ENCODE assay signal across 8 cellular contexts in genomic region chrX:17689971-17690409, GRCh38. TPM values are rescaled to one million over a fixed set of nuclear protein-coding genes. Genes with fewer than 3 reads are reported as not detected.
DNase-seq lines count a peak whose midpoint lies in the region; ATAC-seq, FAIRE-seq and TF ChIP-seq lines count a peak whose summit lies in the region.

No MANE protein-coding gene starts in this region.

- H3K27ac ChIP-seq in A549 (peak overlapping the region in 1 of 2 experiments; percentile 52; a peak in 3 of 6 replicates), pancreas (no peak overlapping the region)

- no peak overlapping the region for H3K27ac Mint-ChIP-seq in activated CD8-positive, alpha-beta T cell treated with anti-CD3 and anti-CD28 coated beads, Interleukin-2, amount 10 ng/mL, durations not matched to agents 7 days and 5 days

- no peaks in the 10 kb centered on the region for H3K36me3 Mint-ChIP-seq in activated CD8-positive, alpha-beta T cell treated with anti-CD3 and anti-CD28 coated beads, Interleukin-2, amount 10 ng/mL, durations not matched to agents 7 days and 5 days (ENCODE audit: low read depth)

- no peak for TF ChIP-seq EP300 in A549 (IDR thresholded peaks at IDR 0.05)

- intact Hi-C loops in pancreas (cut with DNase I), result loop anchor here in 2 of 3 donors (10.0 kb wide), 2 partner anchors 155 to 445 kb away; no protein-coding TSS in a partner anchor

- CTCF ChIA-PET in A549 (lab: Yijun Ruan, JAX), result interaction anchor here (0.5 to 3.0 kb wide), 20 partner anchors 10 to 530 kb away, joined by 3 to 30 read pairs (median 3); no protein-coding TSS in a partner anchor
- CTCF ChIA-PET in activated CD8-positive, alpha-beta T cell treated with anti-CD3 and anti-CD28 coated beads, Interleukin-2, amount 10 ng/mL, durations not matched to agents 7 days and 5 days (lab: Charles Lee), result interaction anchor here (0.9 to 1.2 kb wide), 4 partner anchors 30 to 446 kb away, joined by 3 to 9 read pairs (median 4); no protein-coding TSS in a partner anchor

- H3K36me3 ChIP-seq in pancreas, result no peaks in the 10 kb centered on the region

- H3K4me2 ChIP-seq in A549, result peak overlapping the region; percentile 33; the same call in 1 of the 3 replicates

- no peak overlapping the region for H3K4me3 Mint-ChIP-seq in activated CD8-positive, alpha-beta T cell treated with anti-CD3 and anti-CD28 coated beads, Interleukin-2, amount 10 ng/mL, durations not matched to agents 7 days and 5 days

- no peaks in the 10 kb centered on the region for H3K9me3 ChIP-seq in A549
- H3K9me3 ChIP-seq in pancreas, result no peaks in the 10 kb centered on the region

- FAIRE-seq in A549 (lab: Jason Lieb, UNC), result peak; percentile 100
- peak; percentile 95 for FAIRE-seq in pancreas (lab: Jason Lieb, UNC)

- peaks cover 0 to 10% (median 2%) of the 10 kb centered on the region in 4 donors for H3K27me3 ChIP-seq in pancreas

- peak; percentile 76 for TF ChIP-seq CTCF in A549 (IDR thresholded peaks at IDR 0.05)
- TF ChIP-seq CTCF in GM12864 (IDR thresholded peaks at IDR 0.05; ENCODE audit: low read depth, low read length, missing control alignments), result peak; percentile 39
- peak; percentile 34 for TF ChIP-seq CTCF in foreskin fibroblast (IDR thresholded peaks at IDR 0.05; ENCODE audit: low read depth, low read length)
- peak; percentile 47 to 64 (median 59) for TF ChIP-seq CTCF in pancreas (IDR thresholded peaks at IDR 0.05)

- peak; percentile 35 to 64 for DNase-seq in A549 (ENCODE audit: low read depth in 1 of 2, low spot score in 1 of 2)
- DNase-seq in GM12864 (ENCODE audit: low read depth), result no peak
- peak; percentile 65 for DNase-seq in NCI-H510A treated with DMSO at 0.1 percent for 48 hours (lab: John Stamatoyannopoulos, UW)
- DNase-seq in activated CD8-positive, alpha-beta T cell treated with anti-CD3 and anti-CD28 coated beads, Interleukin-2, amount 10 ng/mL, durations not matched to agents 7 days and 5 days, result peak; percentile 52
- DNase-seq in foreskin fibroblast, result peak; percentile 48 to 82
- peak in 3 of 6 donors; percentile 15 to 61 (median 34) for DNase-seq in pancreas

- H3K4me1 ChIP-seq in A549 (peaks cover 6% of the 10 kb centered on the region; the same call in 2 of the 3 replicates), pancreas (no peaks in the 10 kb centered on the region)

- TF ChIP-seq POLR2A in A549 (IDR thresholded peaks at IDR 0.05; ENCODE audit: low read length), result no peak

- WGBS in A549 (ENCODE audit: missing lambda C conversion rate), result 52% methylated on average over 4 of the region's 4 CpGs
- 46% methylated on average over 4 of the region's 4 CpGs for WGBS in pancreas, 2 donors

- TF ChIP-seq RAD21 in A549 (conservative IDR thresholded peaks at IDR 0.05 in 1 of 2, IDR thresholded peaks at IDR 0.05 in 1 of 2), result peak; percentile 84 to 88

- H3K27me3 Mint-ChIP-seq in activated CD8-positive, alpha-beta T cell treated with anti-CD3 and anti-CD28 coated beads, Interleukin-2, amount 10 ng/mL, durations not matched to agents 7 days and 5 days (ENCODE audit: low read depth), result no peaks in the 10 kb centered on the region

- no peaks in the 10 kb centered on the region for H3K9me3 Mint-ChIP-seq in activated CD8-positive, alpha-beta T cell treated with anti-CD3 and anti-CD28 coated beads, Interleukin-2, amount 10 ng/mL, durations not matched to agents 7 days and 5 days (ENCODE audit: insufficient read depth)

- H3K4me3 ChIP-seq in A549 (no peak overlapping the region), GM12864 (ENCODE audit: low read depth, low read length) (no peak overlapping the region), foreskin fibroblast (ENCODE audit: low read depth in 1 of 2, low read length in 2 of 2) (no peak overlapping the region), pancreas (no peak overlapping the region)

- ATAC-seq in A549 (peak; percentile 93 to 94), HG03175 (IDR thresholded peaks at IDR 0.05; ENCODE audit: unreplicated experiment) (peak; percentile 63), pancreas (peak; percentile 74 to 95 (median 93)), HG03520 (IDR thresholded peaks at IDR 0.05; ENCODE audit: unreplicated experiment) (no peak)
- peak; percentile 71 for ATAC-seq in activated CD8-positive, alpha-beta T cell treated with anti-CD3 and anti-CD28 coated beads, Interleukin-2, amount 10 ng/mL, durations not matched to agents 7 days and 5 days

- H3K4me1 Mint-ChIP-seq in activated CD8-positive, alpha-beta T cell treated with anti-CD3 and anti-CD28 coated beads, Interleukin-2, amount 10 ng/mL, durations not matched to agents 7 days and 5 days (ENCODE audit: low read depth), result peaks cover 3% of the 10 kb centered on the region

- POLR2A ChIA-PET in A549 (lab: Yijun Ruan, JAX), result no interaction called here
- POLR2A ChIA-PET in activated CD8-positive, alpha-beta T cell treated with anti-CD3 and anti-CD28 coated beads, Interleukin-2, amount 10 ng/mL, durations not matched to agents 7 days and 5 days (lab: Charles Lee), result no interaction called here

TF ChIP-seq in A549, 52 proteins besides CTCF, POLR2A, EP300 and RAD21:
- no peak for TF ChIP-seq PBX3 (IDR thresholded peaks at IDR 0.05)
- peak; percentile 88 for TF ChIP-seq MAFK (IDR thresholded peaks at IDR 0.05; ENCODE audit: partially characterized antibody)
- no peak for TF ChIP-seq SREBF2 (IDR thresholded peaks at IDR 0.05)
- no peak for TF ChIP-seq MAX (IDR thresholded peaks at IDR 0.05)
- TF ChIP-seq NR3C1 (IDR thresholded peaks at IDR 0.05), result no peak
- no peak for TF ChIP-seq TP53 (CRISPR knock-in tag; IDR thresholded peaks at IDR 0.05)
- TF ChIP-seq SMC3 (IDR thresholded peaks at IDR 0.05), result peak; percentile 89

RNA-seq across cellular contexts. Expression of gene SCML1, which starts 47.3 kb away (rescaled TPM):
- polyA plus RNA-seq in A549 (2011; rRNA removed) (10.3 and 13.3 TPM in 2 replicates), A549 (2017; fragmentation: RNase III; extraction: RNeasy Plus Mini Kit Qiagen cat#74134 plus additional on column Dnase treatment) (4.6 to 5.1 TPM (median 4.9 TPM) in 3 replicates), pancreas (10 to 100 TPM; 10.0 to 15.5 TPM)
- polyA plus RNA-seq in A549 (2012; cell fraction: cytosol; rRNA removed), result 5.2 and 6.1 TPM in 2 replicates
- polyA plus RNA-seq in A549 (2012; cell fraction: nucleus; rRNA removed), result 8.6 and 11.1 TPM in 2 replicates
- 3.6 and 4.1 TPM in 2 replicates for polyA minus RNA-seq in A549 (2011; rRNA and poly(A)+ RNA removed)
- 1 to 10 TPM; 5.7 to 6.1 TPM for total RNA-seq in activated CD8-positive, alpha-beta T cell treated with anti-CD3 and anti-CD28 coated beads, Interleukin-2, amount 10 ng/mL, durations not matched to agents 7 days and 5 days
- 1 to 10 TPM; 3.8 to 6.1 (median 4.6) TPM for total RNA-seq in pancreas
